In the genomic region with DNA sequence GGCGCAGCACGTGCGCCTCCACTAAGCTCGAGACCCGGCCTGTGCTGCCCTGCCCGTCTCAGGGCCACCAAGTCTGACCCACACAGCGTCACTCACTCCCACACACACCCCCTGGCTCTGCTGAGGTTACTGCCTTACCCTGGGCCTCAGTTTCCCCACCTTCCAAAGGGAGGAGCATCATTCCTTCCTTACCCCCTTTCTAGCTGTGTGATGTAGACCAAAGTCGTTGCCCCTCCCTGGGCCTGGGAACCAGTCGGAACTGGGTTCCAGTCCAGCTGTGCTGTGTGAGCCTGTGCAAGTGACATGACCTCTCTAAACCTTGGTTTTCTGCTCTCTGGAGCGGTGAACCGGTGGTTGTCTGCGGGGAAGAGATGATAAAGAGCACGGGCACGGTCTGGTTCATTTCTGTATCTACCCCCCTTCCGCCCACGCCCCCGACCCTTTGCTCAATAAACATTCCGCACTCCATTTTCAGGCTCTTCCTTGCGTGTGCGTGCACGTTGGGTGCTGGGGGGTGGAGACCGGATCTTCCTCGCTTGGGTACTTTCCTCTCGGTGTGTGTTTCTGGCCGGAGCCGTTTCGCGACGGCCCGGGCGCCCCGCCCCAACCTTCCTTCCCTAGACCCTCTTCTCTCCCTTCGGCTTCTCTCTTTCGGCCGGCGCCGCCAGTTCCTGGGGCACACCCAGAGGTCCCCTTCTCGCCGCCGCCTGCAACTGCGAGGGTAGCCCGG, we compare ENCODE assay signal across 8 cellular contexts. TPM values are rescaled to one million over a fixed set of nuclear protein-coding genes. Genes with fewer than 3 reads are reported as not detected.
DNase-seq lines count a peak whose midpoint lies in the region; ATAC-seq and TF ChIP-seq lines count a peak whose summit lies in the region.

A gene with protein sequence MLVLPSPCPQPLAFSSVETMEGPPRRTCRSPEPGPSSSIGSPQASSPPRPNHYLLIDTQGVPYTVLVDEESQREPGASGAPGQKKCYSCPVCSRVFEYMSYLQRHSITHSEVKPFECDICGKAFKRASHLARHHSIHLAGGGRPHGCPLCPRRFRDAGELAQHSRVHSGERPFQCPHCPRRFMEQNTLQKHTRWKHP (plus strand): TSS at position 647 of the 730 bp plus-strand sequence. CDS start 923 bp downstream, outside the sequence.

- H3K4me3 Mint-ChIP-seq in natural killer cell treated with Interleukin-12 subunit alpha and Interleukin-12 subunit beta and Interleukin-15 and Interleukin-18, amount 100 ng/mL, for 72 hours, result peak within 1 kb of the TSS; percentile 89
- H3K4me3 Mint-ChIP-seq in stimulated activated naive CD8-positive, alpha-beta T cell treated with anti-CD3 and anti-CD28 coated beads, Interleukin-15, Interleukin-2, amounts not matched to agents 100 ng/mL and 50 ng/mL, for 24 hours, result peak within 1 kb of the TSS; percentile 98

- no peak; the same call in 1 of the 2 replicates for TF ChIP-seq EP300 in Ishikawa (IDR thresholded peaks at IDR 0.05; ENCODE audit: borderline replicate concordance)

- peaks cover under 1% of the 10 kb centered on the region for H3K36me3 Mint-ChIP-seq in natural killer cell treated with Interleukin-12 subunit alpha and Interleukin-12 subunit beta and Interleukin-15 and Interleukin-18, amount 100 ng/mL, for 72 hours
- H3K36me3 Mint-ChIP-seq in stimulated activated naive CD8-positive, alpha-beta T cell treated with anti-CD3 and anti-CD28 coated beads, Interleukin-15, Interleukin-2, amounts not matched to agents 100 ng/mL and 50 ng/mL, for 24 hours (ENCODE audit: low read depth), result peaks cover 60% of the 10 kb centered on the region

- H3K27me3 Mint-ChIP-seq in natural killer cell treated with Interleukin-12 subunit alpha and Interleukin-12 subunit beta and Interleukin-15 and Interleukin-18, amount 100 ng/mL, for 72 hours, result no peaks in the 10 kb centered on the region
- no peaks in the 10 kb centered on the region for H3K27me3 Mint-ChIP-seq in stimulated activated naive CD8-positive, alpha-beta T cell treated with anti-CD3 and anti-CD28 coated beads, Interleukin-15, Interleukin-2, amounts not matched to agents 100 ng/mL and 50 ng/mL, for 24 hours

- H3K4me1 Mint-ChIP-seq in natural killer cell treated with Interleukin-12 subunit alpha and Interleukin-12 subunit beta and Interleukin-15 and Interleukin-18, amount 100 ng/mL, for 72 hours (ENCODE audit: low read depth in 2 of 2), result peaks cover 43 to 44% of the 10 kb centered on the region in 2 donors
- H3K4me1 Mint-ChIP-seq in stimulated activated naive CD8-positive, alpha-beta T cell treated with anti-CD3 and anti-CD28 coated beads, Interleukin-15, Interleukin-2, amounts not matched to agents 100 ng/mL and 50 ng/mL, for 24 hours (ENCODE audit: low read depth), result peaks cover 74% of the 10 kb centered on the region

- peak; percentile 17 for DNase-seq in NCI-H2107 treated with DMSO at 0.1 percent for 48 hours (lab: John Stamatoyannopoulos, UW; ENCODE audit: unreplicated experiment)
- no peak for DNase-seq in NCI-H2107 (lab: John Stamatoyannopoulos, UW)
- DNase-seq in activated effector memory CD4-positive, alpha-beta T cell treated with Interleukin-2 at 50 U/mL for 16 hours, result peak; percentile 76
- peak; percentile 79 for DNase-seq in fibroblast of pulmonary artery (ENCODE audit: low read depth)
- no peak for DNase-seq in natural killer cell treated with Interleukin-12 subunit alpha and Interleukin-12 subunit beta and Interleukin-15 and Interleukin-18, amount 100 ng/mL, for 72 hours (ENCODE audit: low spot score)

- peak within 1 kb of the TSS; percentile 88 for H3K4me3 ChIP-seq in fibroblast of pulmonary artery (replicated peaks; ENCODE audit: low read depth, low read length)

- TF ChIP-seq POLR2A in Raji (IDR thresholded peaks at IDR 0.05; ENCODE audit: insufficient read depth, low read depth, low read length), result peak; percentile 69; the same call in 1 of the 2 replicates

- peak within 1 kb of the TSS; percentile 78 to 97 for H3K27ac Mint-ChIP-seq in natural killer cell treated with Interleukin-12 subunit alpha and Interleukin-12 subunit beta and Interleukin-15 and Interleukin-18, amount 100 ng/mL, for 72 hours
- peak within 1 kb of the TSS; percentile 98 for H3K27ac Mint-ChIP-seq in stimulated activated naive CD8-positive, alpha-beta T cell treated with anti-CD3 and anti-CD28 coated beads, Interleukin-15, Interleukin-2, amounts not matched to agents 100 ng/mL and 50 ng/mL, for 24 hours

- no peak for TF ChIP-seq RAD21 in Ishikawa (IDR thresholded peaks at IDR 0.05; ENCODE audit: low read depth)

- no peaks in the 10 kb centered on the region for H3K9me3 Mint-ChIP-seq in natural killer cell treated with Interleukin-12 subunit alpha and Interleukin-12 subunit beta and Interleukin-15 and Interleukin-18, amount 100 ng/mL, for 72 hours
- no peaks in the 10 kb centered on the region for H3K9me3 Mint-ChIP-seq in stimulated activated naive CD8-positive, alpha-beta T cell treated with anti-CD3 and anti-CD28 coated beads, Interleukin-15, Interleukin-2, amounts not matched to agents 100 ng/mL and 50 ng/mL, for 24 hours

- peak; percentile 76 to 83 for ATAC-seq in natural killer cell treated with Interleukin-12 subunit alpha and Interleukin-12 subunit beta and Interleukin-15 and Interleukin-18, amount 100 ng/mL, for 72 hours

- TF ChIP-seq CTCF in fibroblast of pulmonary artery (IDR thresholded peaks at IDR 0.05; ENCODE audit: low read length, missing control alignments), result no peak

TF ChIP-seq in Ishikawa, 13 proteins besides CTCF, POLR2A, EP300 and RAD21:
- TF ChIP-seq, protein P1, sequence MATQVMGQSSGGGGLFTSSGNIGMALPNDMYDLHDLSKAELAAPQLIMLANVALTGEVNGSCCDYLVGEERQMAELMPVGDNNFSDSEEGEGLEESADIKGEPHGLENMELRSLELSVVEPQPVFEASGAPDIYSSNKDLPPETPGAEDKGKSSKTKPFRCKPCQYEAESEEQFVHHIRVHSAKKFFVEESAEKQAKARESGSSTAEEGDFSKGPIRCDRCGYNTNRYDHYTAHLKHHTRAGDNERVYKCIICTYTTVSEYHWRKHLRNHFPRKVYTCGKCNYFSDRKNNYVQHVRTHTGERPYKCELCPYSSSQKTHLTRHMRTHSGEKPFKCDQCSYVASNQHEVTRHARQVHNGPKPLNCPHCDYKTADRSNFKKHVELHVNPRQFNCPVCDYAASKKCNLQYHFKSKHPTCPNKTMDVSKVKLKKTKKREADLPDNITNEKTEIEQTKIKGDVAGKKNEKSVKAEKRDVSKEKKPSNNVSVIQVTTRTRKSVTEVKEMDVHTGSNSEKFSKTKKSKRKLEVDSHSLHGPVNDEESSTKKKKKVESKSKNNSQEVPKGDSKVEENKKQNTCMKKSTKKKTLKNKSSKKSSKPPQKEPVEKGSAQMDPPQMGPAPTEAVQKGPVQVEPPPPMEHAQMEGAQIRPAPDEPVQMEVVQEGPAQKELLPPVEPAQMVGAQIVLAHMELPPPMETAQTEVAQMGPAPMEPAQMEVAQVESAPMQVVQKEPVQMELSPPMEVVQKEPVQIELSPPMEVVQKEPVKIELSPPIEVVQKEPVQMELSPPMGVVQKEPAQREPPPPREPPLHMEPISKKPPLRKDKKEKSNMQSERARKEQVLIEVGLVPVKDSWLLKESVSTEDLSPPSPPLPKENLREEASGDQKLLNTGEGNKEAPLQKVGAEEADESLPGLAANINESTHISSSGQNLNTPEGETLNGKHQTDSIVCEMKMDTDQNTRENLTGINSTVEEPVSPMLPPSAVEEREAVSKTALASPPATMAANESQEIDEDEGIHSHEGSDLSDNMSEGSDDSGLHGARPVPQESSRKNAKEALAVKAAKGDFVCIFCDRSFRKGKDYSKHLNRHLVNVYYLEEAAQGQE (IDR thresholded peaks at IDR 0.05; ENCODE audit: low read depth), result no peak
- TF ChIP-seq EGR1 (IDR thresholded peaks at IDR 0.05), result peak; percentile 56; the same call in 1 of the 2 replicates
- TF ChIP-seq, protein P2, sequence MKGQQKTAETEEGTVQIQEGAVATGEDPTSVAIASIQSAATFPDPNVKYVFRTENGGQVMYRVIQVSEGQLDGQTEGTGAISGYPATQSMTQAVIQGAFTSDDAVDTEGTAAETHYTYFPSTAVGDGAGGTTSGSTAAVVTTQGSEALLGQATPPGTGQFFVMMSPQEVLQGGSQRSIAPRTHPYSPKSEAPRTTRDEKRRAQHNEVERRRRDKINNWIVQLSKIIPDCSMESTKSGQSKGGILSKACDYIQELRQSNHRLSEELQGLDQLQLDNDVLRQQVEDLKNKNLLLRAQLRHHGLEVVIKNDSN (IDR thresholded peaks at IDR 0.05), result peak; percentile 38
- 0 out of 2 replicates have a peak, but pooled peaks have one; percentile 23 for TF ChIP-seq CREB1 (IDR thresholded peaks at IDR 0.05; ENCODE audit: low read depth)
- TF ChIP-seq, protein P3, sequence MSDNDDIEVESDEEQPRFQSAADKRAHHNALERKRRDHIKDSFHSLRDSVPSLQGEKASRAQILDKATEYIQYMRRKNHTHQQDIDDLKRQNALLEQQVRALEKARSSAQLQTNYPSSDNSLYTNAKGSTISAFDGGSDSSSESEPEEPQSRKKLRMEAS (IDR thresholded peaks at IDR 0.05), result peak; percentile 76
- TF ChIP-seq ZBTB7A (IDR thresholded peaks at IDR 0.05; ENCODE audit: low read depth), result peak; percentile 84
- peak; percentile 74 for TF ChIP-seq TCF12 (IDR thresholded peaks at IDR 0.05; ENCODE audit: low read depth)
- TF ChIP-seq CEBPB (IDR thresholded peaks at IDR 0.05), result peak; percentile 56; the same call in 1 of the 2 replicates
- peak; percentile 94 for TF ChIP-seq TAF1 (IDR thresholded peaks at IDR 0.05; ENCODE audit: low read depth)
- peak; percentile 64; the same call in 1 of the 2 replicates for TF ChIP-seq YY1 (IDR thresholded peaks at IDR 0.05; ENCODE audit: low read depth)
- TF ChIP-seq FOXM1 (IDR thresholded peaks at IDR 0.05; ENCODE audit: borderline replicate concordance, low read depth), result no peak
- TF ChIP-seq TEAD4 (IDR thresholded peaks at IDR 0.05), result no peak; the same call in 1 of the 2 replicates
- TF ChIP-seq NFIC (IDR thresholded peaks at IDR 0.05), result peak; percentile 37

RNA-seq across cellular contexts. Expression of the gene that starts here (rescaled TPM):
- 10 to 100 TPM; 15.1 to 27.6 TPM for total RNA-seq in natural killer cell treated with Interleukin-12 subunit alpha and Interleukin-12 subunit beta and Interleukin-15 and Interleukin-18, amount 100 ng/mL, for 72 hours

Comparison
In these comparisons a context has a peak if more than half of its experiments do, and no peak if none do; other contexts are left out.
1. DNase-seq: peak in NCI-H2107 treated with DMSO at 0.1 percent for 48 hours (single experiment), activated effector memory CD4-positive, alpha-beta T cell treated with Interleukin-2 at 50 U/mL for 16 hours (single experiment) and fibroblast of pulmonary artery (single experiment); none in NCI-H2107 (single experiment) and natural killer cell treated with Interleukin-12 subunit alpha and Interleukin-12 subunit beta and Interleukin-15 and Interleukin-18, amount 100 ng/mL, for 72 hours (single experiment).